11 cellular contexts compared by ENCODE assay signal in the genomic region with DNA sequence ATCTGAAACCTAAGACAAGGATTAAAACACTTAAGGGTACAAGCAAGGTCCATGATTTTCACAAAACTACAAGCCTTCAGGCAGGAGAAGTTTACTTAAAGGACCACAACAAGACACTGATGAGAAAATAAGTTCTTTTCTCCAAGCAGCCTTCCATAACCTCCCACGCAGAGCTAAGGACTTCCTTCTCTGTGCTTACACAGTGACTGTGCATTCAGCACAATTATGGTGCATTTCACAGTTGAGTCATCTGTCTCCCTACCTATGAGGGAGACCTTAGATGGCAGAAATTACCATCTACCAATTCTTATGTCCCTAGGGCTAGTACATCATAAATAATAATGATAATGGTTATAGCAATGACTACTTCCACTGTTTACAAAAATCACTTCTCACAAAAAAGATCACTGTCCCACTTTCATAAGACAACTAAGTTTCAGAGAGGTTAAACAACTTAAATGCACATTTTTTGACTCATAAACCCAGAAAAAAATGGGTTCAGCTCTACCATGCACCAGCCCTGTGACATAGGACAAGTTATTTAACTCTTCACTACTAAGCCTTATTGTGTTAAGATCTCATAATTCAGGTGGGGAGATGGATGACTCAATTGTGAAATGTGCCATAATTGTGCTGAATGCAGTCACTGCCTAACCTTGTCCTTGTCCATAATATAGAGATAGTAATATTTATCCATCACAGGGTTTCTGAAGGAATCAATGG. TPM values are rescaled to one million over a fixed set of nuclear protein-coding genes. Genes with fewer than 3 reads are reported as not detected.
A peak's percentile ranks its signal among the peaks of the same experiment; 100 is the strongest.
DNase-seq lines count a peak whose midpoint lies in the region; ATAC-seq, FAIRE-seq and TF ChIP-seq lines count a peak whose summit lies in the region.
"Had no signal": no experiment of that assay in that cellular context is flagged by ENCODE, and none has a peak within 500 bp of the region (broad histone marks: within the 10 kb centered on the region; RNA-seq: fewer than 3 reads in every experiment).

No MANE protein-coding gene starts in this region.

- no peaks in the 10 kb centered on the region; the same call in 1 of the 2 replicates for H3K79me2 ChIP-seq in GM12878 (ENCODE audit: control insufficient read depth, insufficient read depth, low read length)

- no peak for FAIRE-seq in GM12878 (lab: Jason Lieb, UNC)

- peaks cover 7% of the 10 kb centered on the region for H3K4me1 ChIP-seq in GM12878 (ENCODE audit: control insufficient read depth, insufficient read depth, low read length)
- no peaks in the 10 kb centered on the region for H3K4me1 ChIP-seq in upper lobe of right lung
- H3K4me1 ChIP-seq in upper lobe of left lung: no peaks in the 10 kb centered on the region

- H3K4me3 ChIP-seq in GM12878 (no peak overlapping the region), upper lobe of right lung (no peak overlapping the region), upper lobe of left lung (no peak overlapping the region)

- H3K27me3 ChIP-seq in GM12878 (replicated peaks in 1 of 2; ENCODE audit: control insufficient read depth in 2 of 2, insufficient read depth in 2 of 2, low read length in 1 of 2) (no peaks in the 10 kb centered on the region), upper lobe of right lung (no peaks in the 10 kb centered on the region), upper lobe of left lung (no peaks in the 10 kb centered on the region)

- ATAC-seq in HG03039 (IDR thresholded peaks at IDR 0.05; ENCODE audit: unreplicated experiment) (peak; percentile 78), GM12878 (peak; percentile 81), upper lobe of right lung (peak; percentile 77), HG03520 (IDR thresholded peaks at IDR 0.05; ENCODE audit: unreplicated experiment) (no peak), upper lobe of left lung (ENCODE audit: low FRiP score in 2 of 2) (no peak)
- ATAC-seq: activated CD8-positive, alpha-beta T cell treated with anti-CD3 and anti-CD28 coated beads for 36 hours had no signal

- H3K9me3 ChIP-seq in GM12878 (replicated peaks; ENCODE audit: control insufficient read depth, insufficient read depth, low read length): no peaks in the 10 kb centered on the region
- H3K9me3 ChIP-seq in upper lobe of right lung: no peaks in the 10 kb centered on the region
- no peaks in the 10 kb centered on the region for H3K9me3 ChIP-seq in upper lobe of left lung

- H3K27me3 Mint-ChIP-seq in activated CD4-positive, alpha-beta memory T cell treated with anti-CD3 and anti-CD28 coated beads for 36 hours: no peaks in the 10 kb centered on the region
- no peaks in the 10 kb centered on the region for H3K27me3 Mint-ChIP-seq in activated CD4-positive, alpha-beta memory T cell treated with anti-CD3 and anti-CD28 coated beads, Interleukin-2, amount 10 ng/mL, durations not matched to agents 7 days and 5 days
- H3K27me3 Mint-ChIP-seq: activated CD8-positive, alpha-beta T cell treated with anti-CD3 and anti-CD28 coated beads for 36 hours; CD4-positive, alpha-beta memory T cell had no signal

- TF ChIP-seq POLR2A in GM12878 (IDR thresholded peaks at IDR 0.05; ENCODE audit: low read depth, low read length) (no peak), upper lobe of left lung (IDR thresholded peaks at IDR 0.05) (no peak)

- no peak overlapping the region for H3K9ac ChIP-seq in GM12878 (ENCODE audit: control insufficient read depth, insufficient read depth, low read length)

- WGBS in GM12878 (ENCODE audit: insufficient coverage, insufficient replicate concordance, low lambda C conversion rate, missing lambda C conversion rate): 0% methylated on average over 1 of the region's 1 CpG
- 85 to 86% methylated on average over 1 of the region's 1 CpG for WGBS in upper lobe of left lung, 2 donors

- H3K36me3 ChIP-seq in GM12878 (ENCODE audit: control insufficient read depth in 2 of 2, insufficient read depth in 2 of 2, low read length in 1 of 2) (peaks cover 7 to 32% of the 10 kb centered on the region in 2 experiments), upper lobe of right lung (peaks cover 42% of the 10 kb centered on the region), upper lobe of left lung (peaks cover 0 to 36% (median 7%) of the 10 kb centered on the region in 4 donors)

- CTCF ChIA-PET in activated CD4-positive, alpha-beta memory T cell treated with anti-CD3 and anti-CD28 coated beads for 36 hours (lab: Charles Lee): no interaction called here
- CTCF ChIA-PET in activated CD4-positive, alpha-beta memory T cell treated with anti-CD3 and anti-CD28 coated beads, Interleukin-2, amount 10 ng/mL, durations not matched to agents 7 days and 5 days (lab: Charles Lee): no interaction called here
- CTCF ChIA-PET in GM12878 (lab: Yijun Ruan, JAX): interaction anchor here (0.9 kb wide), 1 partner anchor 20 kb away, joined by 3 read pairs; no protein-coding TSS in a partner anchor

- H3K4me3 Mint-ChIP-seq in activated CD4-positive, alpha-beta memory T cell treated with anti-CD3 and anti-CD28 coated beads for 36 hours: no peak overlapping the region
- no peak overlapping the region for H3K4me3 Mint-ChIP-seq in activated CD4-positive, alpha-beta memory T cell treated with anti-CD3 and anti-CD28 coated beads, Interleukin-2, amount 10 ng/mL, durations not matched to agents 7 days and 5 days
- H3K4me3 Mint-ChIP-seq: activated CD8-positive, alpha-beta T cell treated with anti-CD3 and anti-CD28 coated beads for 36 hours; CD4-positive, alpha-beta memory T cell had no signal

- no peak for TF ChIP-seq RAD21 in GM12878 (IDR thresholded peaks at IDR 0.05; ENCODE audit: insufficient read depth, low read depth, low read length)

- RAD21 ChIA-PET in GM12878 (lab: Charles Lee; ENCODE audit: unreplicated experiment): no interaction called here

- no peak overlapping the region for H3K27ac ChIP-seq in GM12878 (ENCODE audit: control insufficient read depth, insufficient read depth)
- H3K27ac ChIP-seq in upper lobe of right lung: no peak overlapping the region
- H3K27ac ChIP-seq in upper lobe of left lung: no peak overlapping the region

- no peak overlapping the region for H3K27ac Mint-ChIP-seq in activated CD4-positive, alpha-beta memory T cell treated with anti-CD3 and anti-CD28 coated beads for 36 hours
- H3K27ac Mint-ChIP-seq in activated CD4-positive, alpha-beta memory T cell treated with anti-CD3 and anti-CD28 coated beads, Interleukin-2, amount 10 ng/mL, durations not matched to agents 7 days and 5 days: no peak overlapping the region
- H3K27ac Mint-ChIP-seq: activated CD8-positive, alpha-beta T cell treated with anti-CD3 and anti-CD28 coated beads for 36 hours had no signal

- DNase-seq in activated CD4-positive, alpha-beta memory T cell treated with anti-CD3 and anti-CD28 coated beads for 36 hours: peak; percentile 14
- DNase-seq in activated CD4-positive, alpha-beta memory T cell treated with anti-CD3 and anti-CD28 coated beads, Interleukin-2, amount 10 ng/mL, durations not matched to agents 7 days and 5 days: no peak
- DNase-seq in GM12878 (ENCODE audit: low read depth, low spot score): peak; percentile 26
- DNase-seq in upper lobe of right lung: no peak
- DNase-seq in cortex of kidney (lab: John Stamatoyannopoulos, UW): no peak
- no peak for DNase-seq in upper lobe of left lung
- DNase-seq: activated CD8-positive, alpha-beta T cell treated with anti-CD3 and anti-CD28 coated beads for 36 hours; CD4-positive, alpha-beta memory T cell; effector CD8-positive, alpha-beta T cell had no signal

- H3K4me2 ChIP-seq in GM12878 (ENCODE audit: control insufficient read depth, insufficient read depth): no peak overlapping the region

- TF ChIP-seq CTCF in GM12878 (IDR thresholded peaks at IDR 0.05 in 2 of 3, conservative IDR thresholded peaks at IDR 0.05 in 1 of 3; ENCODE audit: control insufficient read depth in 2 of 3, extremely low read depth in 1 of 3, insufficient read depth in 1 of 3, low read depth in 3 of 3, low read length in 3 of 3) (no peak), upper lobe of right lung (IDR thresholded peaks at IDR 0.05) (no peak), upper lobe of left lung (IDR thresholded peaks at IDR 0.05) (no peak)

- no peak overlapping the region for H2AFZ ChIP-seq in GM12878 (ENCODE audit: control insufficient read depth, low read depth, low read length)

- SMC1A ChIA-PET in GM12878 (lab: Charles Lee; ENCODE audit: uncharacterized antibody, unreplicated experiment): interaction anchor here (0.6 to 1.0 kb wide), 3 partner anchors 21 to 48 kb away, joined by 3 to 4 read pairs (median 4); no protein-coding TSS in a partner anchor

- no peaks in the 10 kb centered on the region for H4K20me1 ChIP-seq in GM12878 (ENCODE audit: control insufficient read depth, insufficient read depth)

- no peaks in the 10 kb centered on the region for H3K9me3 Mint-ChIP-seq in activated CD4-positive, alpha-beta memory T cell treated with anti-CD3 and anti-CD28 coated beads for 36 hours
- H3K9me3 Mint-ChIP-seq in activated CD4-positive, alpha-beta memory T cell treated with anti-CD3 and anti-CD28 coated beads, Interleukin-2, amount 10 ng/mL, durations not matched to agents 7 days and 5 days: no peaks in the 10 kb centered on the region
- H3K9me3 Mint-ChIP-seq: activated CD8-positive, alpha-beta T cell treated with anti-CD3 and anti-CD28 coated beads for 36 hours; CD4-positive, alpha-beta memory T cell had no signal

- intact Hi-C loops in activated CD4-positive, alpha-beta memory T cell treated with anti-CD3 and anti-CD28 coated beads for 36 hours (cut with micrococcal nuclease): no loop called here
- intact Hi-C loops in GM12878 (cut with micrococcal nuclease; ENCODE audit: unreplicated experiment): no loop called here
- intact Hi-C loops in upper lobe of right lung (cut with DNase I): no loop called here

- H3K4me1 Mint-ChIP-seq in activated CD4-positive, alpha-beta memory T cell treated with anti-CD3 and anti-CD28 coated beads for 36 hours (ENCODE audit: low read depth): peaks cover 23% of the 10 kb centered on the region
- peaks cover 25% of the 10 kb centered on the region for H3K4me1 Mint-ChIP-seq in activated CD4-positive, alpha-beta memory T cell treated with anti-CD3 and anti-CD28 coated beads, Interleukin-2, amount 10 ng/mL, durations not matched to agents 7 days and 5 days

- H3K36me3 Mint-ChIP-seq in activated CD4-positive, alpha-beta memory T cell treated with anti-CD3 and anti-CD28 coated beads for 36 hours: peaks cover 39% of the 10 kb centered on the region
- peaks cover 56% of the 10 kb centered on the region for H3K36me3 Mint-ChIP-seq in activated CD4-positive, alpha-beta memory T cell treated with anti-CD3 and anti-CD28 coated beads, Interleukin-2, amount 10 ng/mL, durations not matched to agents 7 days and 5 days (ENCODE audit: low read depth)

- BruUV-seq in GM12878 (replicated peaks; lab: Mats Ljungman, UMichigan): no TSS peak

- TF ChIP-seq EP300 in GM12878 (IDR thresholded peaks at IDR 0.05; ENCODE audit: borderline replicate concordance in 1 of 2, control insufficient read depth in 1 of 2, low read depth in 2 of 2, low read length in 2 of 2): no peak
- no peak for TF ChIP-seq EP300 in upper lobe of left lung (IDR thresholded peaks at IDR 0.05)

- POLR2A ChIA-PET in activated CD4-positive, alpha-beta memory T cell treated with anti-CD3 and anti-CD28 coated beads for 36 hours (lab: Charles Lee): no interaction called here
- POLR2A ChIA-PET in activated CD4-positive, alpha-beta memory T cell treated with anti-CD3 and anti-CD28 coated beads, Interleukin-2, amount 10 ng/mL, durations not matched to agents 7 days and 5 days (lab: Charles Lee): interaction anchor here (0.6 kb wide), 1 partner anchor 648 kb away, joined by 3 read pairs; no protein-coding TSS in a partner anchor
- POLR2A ChIA-PET in GM12878 (lab: Charles Lee): no interaction called here

- in situ Hi-C loops in GM12878 (cut with MboI): no loop called here

RNA-seq across cellular contexts. Expression of gene TARBP1, which starts 45.3 kb away (rescaled TPM):
- total RNA-seq in activated CD4-positive, alpha-beta memory T cell treated with anti-CD3 and anti-CD28 coated beads for 36 hours: 10 to 100 TPM; 28.9 to 30.1 TPM
- total RNA-seq in activated CD4-positive, alpha-beta memory T cell treated with anti-CD3 and anti-CD28 coated beads, Interleukin-2, amount 10 ng/mL, durations not matched to agents 7 days and 5 days: 10 to 100 TPM; 24.8 to 25.0 TPM
- total RNA-seq in GM12878 (2013; cell fraction: nucleolus; rRNA removed): 201 and 211 TPM in 2 replicates
- total RNA-seq in GM12878 (2014; rRNA removed): 36.8 and 50.2 TPM in 2 replicates
- 43.0 and 49.0 TPM in 2 replicates for total RNA-seq in GM12878 (2014; rRNA removed; fragmentation: Illumina TruSeq; extraction: Trizol)
- 31.2 and 33.8 TPM in 2 replicates for total RNA-seq in GM12878 (2021)
- polyA plus RNA-seq in GM12878 (2011; ENCODE audit: low read depth): 39.2 TPM
- polyA plus RNA-seq in GM12878 (2011; rRNA removed): 94.4 and 113 TPM in 2 replicates
- polyA plus RNA-seq in GM12878 (2011; cell fraction: cytosol; rRNA removed): 36.8 and 38.2 TPM in 2 replicates
- 192 and 194 TPM in 2 replicates for polyA plus RNA-seq in GM12878 (2011; cell fraction: nucleus; rRNA removed)
- 32.4 and 44.6 TPM in 2 replicates for polyA plus RNA-seq in GM12878 (2012)
- polyA plus RNA-seq in GM12878 (2014; fragmentation: Illumina TruSeq; extraction: Trizol): 50.1 and 68.9 TPM in 2 replicates
- 10 to 100 TPM; 22.0 to 26.2 TPM for polyA plus RNA-seq in GM12878 (2014; fragmentation: Nextera tagmentation; extraction: Ambion mirVana)
- polyA plus RNA-seq in GM12878 (2014; rRNA removed): 58.0 and 67.1 TPM in 2 replicates
- 10 to 100 TPM; 10.8 to 17.9 TPM for polyA plus RNA-seq in GM12878 (2016; fragmentation: Nextera tagmentation; extraction: Ambion mirVana)
- polyA minus RNA-seq in GM12878 (2011; rRNA and poly(A)+ RNA removed): 33.6 and 34.2 TPM in 2 replicates
- 9.8 and 11.7 TPM in 2 replicates for polyA minus RNA-seq in GM12878 (2011; cell fraction: cytosol; rRNA and poly(A)+ RNA removed)
- polyA minus RNA-seq in GM12878 (2011; cell fraction: nucleus; rRNA and poly(A)+ RNA removed): 29.8 and 33.2 TPM in 2 replicates
- 18.3 TPM for total RNA-seq in upper lobe of right lung
- 10 to 100 TPM; 17.6 to 51.2 (median 25.8) TPM for total RNA-seq in upper lobe of left lung

Comparison
In these comparisons a context has a peak if more than half of its experiments do, and no peak if none do; other contexts are left out.
1. DNase-seq: peak in activated CD4-positive, alpha-beta memory T cell treated with anti-CD3 and anti-CD28 coated beads for 36 hours (single experiment) and GM12878 (single experiment); none in activated CD4-positive, alpha-beta memory T cell treated with anti-CD3 and anti-CD28 coated beads, Interleukin-2, amount 10 ng/mL, durations not matched to agents 7 days and 5 days (single experiment), upper lobe of right lung (single experiment), cortex of kidney (single experiment) and upper lobe of left lung (0 of 2).
2. ATAC-seq: peak in HG03039 (single experiment), GM12878 (single experiment) and upper lobe of right lung (single experiment); none in HG03520 (single experiment) and upper lobe of left lung (0 of 2).